1 cellular context compared by ENCODE assay signal in the genomic region with DNA sequence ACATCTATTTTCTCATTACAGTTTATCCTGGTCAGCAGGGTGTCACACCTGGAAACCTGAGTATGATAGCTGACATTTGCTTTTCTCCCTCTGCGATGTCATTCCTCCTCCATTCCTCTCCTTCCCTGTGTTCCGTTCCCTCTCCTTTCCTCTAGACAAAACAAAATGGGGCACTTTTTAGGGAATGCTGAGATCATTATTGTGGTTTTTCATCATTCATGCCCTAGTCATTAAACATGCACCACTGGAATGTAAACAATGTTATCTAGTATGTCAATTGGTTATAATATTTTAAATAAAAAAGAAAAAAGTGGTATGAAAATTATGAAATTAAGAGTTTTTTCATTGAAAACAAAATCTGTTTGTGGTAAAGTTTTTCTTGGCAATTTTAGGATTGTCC.
TF ChIP-seq lines count a peak whose summit lies in the region.

No MANE protein-coding gene starts in this region.

TF ChIP-seq in IMR-90, 13 proteins besides CTCF, POLR2A, EP300 and RAD21:
- TF ChIP-seq, protein P1, sequence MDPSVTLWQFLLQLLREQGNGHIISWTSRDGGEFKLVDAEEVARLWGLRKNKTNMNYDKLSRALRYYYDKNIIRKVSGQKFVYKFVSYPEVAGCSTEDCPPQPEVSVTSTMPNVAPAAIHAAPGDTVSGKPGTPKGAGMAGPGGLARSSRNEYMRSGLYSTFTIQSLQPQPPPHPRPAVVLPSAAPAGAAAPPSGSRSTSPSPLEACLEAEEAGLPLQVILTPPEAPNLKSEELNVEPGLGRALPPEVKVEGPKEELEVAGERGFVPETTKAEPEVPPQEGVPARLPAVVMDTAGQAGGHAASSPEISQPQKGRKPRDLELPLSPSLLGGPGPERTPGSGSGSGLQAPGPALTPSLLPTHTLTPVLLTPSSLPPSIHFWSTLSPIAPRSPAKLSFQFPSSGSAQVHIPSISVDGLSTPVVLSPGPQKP (IDR thresholded peaks at IDR 0.05; ENCODE audit: borderline replicate concordance, low read depth, low read length) = no peak
- 0 out of 2 replicates have a peak, but pooled peaks have one; percentile 6 for TF ChIP-seq SMC3 (IDR thresholded peaks at IDR 0.05; ENCODE audit: low read depth, low read length)
- no peak for TF ChIP-seq MXI1 (IDR thresholded peaks at IDR 0.05; ENCODE audit: borderline replicate concordance, low read depth, low read length)
- TF ChIP-seq FOS (IDR thresholded peaks at IDR 0.05; ENCODE audit: low read depth, low read length) = no peak
